In the genomic region with DNA sequence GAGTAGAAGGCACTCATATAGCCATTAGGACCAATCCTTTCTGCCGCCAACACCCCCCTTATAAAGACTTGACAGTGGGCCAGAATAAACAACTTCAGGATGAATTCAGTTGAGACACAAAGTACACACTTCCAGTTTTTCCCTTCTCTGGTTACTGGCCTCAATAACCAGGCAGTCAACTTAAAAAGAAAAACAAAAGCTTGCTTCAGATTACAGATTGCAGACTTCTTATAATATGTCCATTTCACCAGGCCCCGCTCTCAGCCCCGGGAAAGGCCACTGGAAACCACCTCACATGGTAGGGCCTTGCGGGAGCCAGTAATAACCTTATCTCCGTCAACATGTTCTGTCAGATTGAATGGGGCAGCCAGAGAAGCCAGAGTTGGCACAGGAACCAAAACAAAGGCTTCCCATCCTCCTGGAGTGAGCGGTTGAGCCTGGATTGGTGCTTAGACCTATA, we compare ENCODE assay signal across 10 cellular contexts.
A peak's percentile ranks its signal among the peaks of the same experiment; 100 is the strongest.
DNase-seq lines count a peak whose midpoint lies in the region; ATAC-seq and TF ChIP-seq lines count a peak whose summit lies in the region.
"Had no signal": no experiment of that assay in that cellular context is flagged by ENCODE, and none has a peak within 500 bp of the region (broad histone marks: within the 10 kb centered on the region; RNA-seq: fewer than 3 reads in every experiment).

No MANE protein-coding gene starts in this region.

- H3K36me3 ChIP-seq in mammary epithelial cell (ENCODE audit: insufficient read depth, low read length) = peaks cover 8% of the 10 kb centered on the region
- no peaks in the 10 kb centered on the region for H3K36me3 ChIP-seq in left lung

- H3K27ac ChIP-seq in mammary epithelial cell (ENCODE audit: insufficient read depth, low read depth, low read length) = peak overlapping the region; percentile 97
- H3K27ac ChIP-seq in left lung = peak overlapping the region; percentile 73 to 91

- H3K27ac Mint-ChIP-seq in type B pancreatic cell = peak overlapping the region; percentile 22
- H3K27ac Mint-ChIP-seq: activated CD4-positive, alpha-beta memory T cell treated with anti-CD3 and anti-CD28 coated beads for 36 hours had no signal

- WGBS in mammary epithelial cell (ENCODE audit: low coverage, missing lambda C conversion rate) = 65% methylated on average over 6 of the region's 6 CpGs

- CTCF ChIA-PET in mammary epithelial cell (lab: Charles Lee; ENCODE audit: low non-redundant PET) = no interaction called here

- TF ChIP-seq CTCF in mammary epithelial cell (conservative IDR thresholded peaks at IDR 0.05 in 1 of 2, IDR thresholded peaks at IDR 0.05 in 1 of 2; ENCODE audit: extremely low read depth in 1 of 2, insufficient read depth in 1 of 2, low read depth in 1 of 2, low read length in 2 of 2) (no peak), left lung (IDR thresholded peaks at IDR 0.05) (no peak), type B pancreatic cell (conservative IDR thresholded peaks at IDR 0.05) (no peak)

- no peak overlapping the region for H3K9ac ChIP-seq in mammary epithelial cell (ENCODE audit: insufficient read depth, low read length)

- in situ Hi-C loops in mammary epithelial cell (cut with MboI; ENCODE audit: low sequenced_read_pairs in 2 of 2) = no loop called here

- H3K27me3 ChIP-seq in mammary epithelial cell (ENCODE audit: insufficient read depth, low read length) (no peaks in the 10 kb centered on the region), left lung (no peaks in the 10 kb centered on the region)

- peak overlapping the region; percentile 46 for H3K4me3 Mint-ChIP-seq in type B pancreatic cell
- H3K4me3 Mint-ChIP-seq: activated CD4-positive, alpha-beta memory T cell treated with anti-CD3 and anti-CD28 coated beads for 36 hours had no signal

- H3K4me2 ChIP-seq in mammary epithelial cell (ENCODE audit: insufficient read depth, low read depth, low read length) = no peak overlapping the region

- intact Hi-C loops in mammary epithelial cell (cut with micrococcal nuclease) (no loop called here), left lung (cut with DNase I) (no loop called here), posterior vena cava (cut with DNase I) (no loop called here)

- H3K9me3 ChIP-seq in mammary epithelial cell (replicated peaks; ENCODE audit: insufficient read depth, low read length) (peaks cover 3% of the 10 kb centered on the region), left lung (no peaks in the 10 kb centered on the region)

- peaks cover 95% of the 10 kb centered on the region for H3K79me2 ChIP-seq in mammary epithelial cell (ENCODE audit: insufficient read depth, low read length)

- no peaks in the 10 kb centered on the region for H3K27me3 Mint-ChIP-seq in type B pancreatic cell

- peak; percentile 96 for DNase-seq in NCI-H2029 (lab: John Stamatoyannopoulos, UW)
- DNase-seq in mammary epithelial cell = no peak
- DNase-seq in left lung = peak in 1 of 2 donors; percentile 64
- no peak for DNase-seq in type B pancreatic cell (ENCODE audit: extremely low spot score, unreplicated experiment)
- DNase-seq in SK-N-DZ (ENCODE audit: low spot score) = no peak
- no peak for DNase-seq in posterior vena cava (ENCODE audit: low spot score)
- DNase-seq in amniotic stem cell (lab: John Stamatoyannopoulos, UW) = no peak
- DNase-seq: activated CD4-positive, alpha-beta memory T cell treated with anti-CD3 and anti-CD28 coated beads for 36 hours; MV-4-11 had no signal

- H3K4me1 Mint-ChIP-seq in type B pancreatic cell (ENCODE audit: unreplicated experiment) = peaks cover 50% of the 10 kb centered on the region

- H3K4me3 ChIP-seq in mammary epithelial cell (replicated peaks in 1 of 3; ENCODE audit: insufficient read depth in 1 of 3, low read depth in 2 of 3, low read length in 3 of 3) = no peak overlapping the region
- H3K4me3 ChIP-seq in left lung = no peak overlapping the region

- BruUV-seq in mammary epithelial cell (replicated peaks; lab: Mats Ljungman, UMichigan) = no TSS peak

- dilution Hi-C loops in mammary epithelial cell (cut with HindIII; ENCODE audit: low sequenced_read_pairs) = no loop called here

- H2AFZ ChIP-seq in mammary epithelial cell (ENCODE audit: low read depth, low read length) = no peak overlapping the region

- peak; percentile 61 for ATAC-seq in left lung
- no peak for ATAC-seq in HG03439 (IDR thresholded peaks at IDR 0.05; ENCODE audit: unreplicated experiment)

- H4K20me1 ChIP-seq in mammary epithelial cell (ENCODE audit: insufficient read depth, low read length) = no peaks in the 10 kb centered on the region

- no peaks in the 10 kb centered on the region for H3K9me3 Mint-ChIP-seq in type B pancreatic cell
- H3K9me3 Mint-ChIP-seq: activated CD4-positive, alpha-beta memory T cell treated with anti-CD3 and anti-CD28 coated beads for 36 hours had no signal

- H3K4me1 ChIP-seq in mammary epithelial cell (ENCODE audit: insufficient read depth, low read length) = peaks cover 78% of the 10 kb centered on the region
- peaks cover 37 to 57% of the 10 kb centered on the region in 2 donors for H3K4me1 ChIP-seq in left lung

- H3K36me3 Mint-ChIP-seq in type B pancreatic cell = peaks cover 3% of the 10 kb centered on the region
- H3K36me3 Mint-ChIP-seq: activated CD4-positive, alpha-beta memory T cell treated with anti-CD3 and anti-CD28 coated beads for 36 hours had no signal
